Comparison of ENCODE assay signal across 17 cellular contexts in genomic region chr4:73650255-73650654, GRCh38. TPM values are rescaled to one million over a fixed set of nuclear protein-coding genes. Genes with fewer than 3 reads are reported as not detected.
A peak's percentile ranks its signal among the peaks of the same experiment; 100 is the strongest.
DNase-seq lines count a peak whose midpoint lies in the region; ATAC-seq and TF ChIP-seq lines count a peak whose summit lies in the region.
"Had no signal": no experiment of that assay in that cellular context is flagged by ENCODE, and none has a peak within 500 bp of the region (broad histone marks: within the 10 kb centered on the region; RNA-seq: fewer than 3 reads in every experiment).

No MANE protein-coding gene starts in this region.

- 0 out of 2 replicates have a peak overlapping the region, but pooled peaks have one; percentile 8 for H3K27ac ChIP-seq in DND-41 (ENCODE audit: low read length)
- peak overlapping the region; percentile 53 for H3K27ac ChIP-seq in RWPE2 (ENCODE audit: poor library complexity, severe bottlenecking)
- H3K27ac ChIP-seq in esophagus (ENCODE audit: low read depth in 2 of 2, low read length in 1 of 2), result peak overlapping the region; percentile 47 to 60
- H3K27ac ChIP-seq in prostate gland, result peak overlapping the region; percentile 47 to 52
- H3K27ac ChIP-seq in dorsolateral prefrontal cortex, result no peak overlapping the region
- H3K27ac ChIP-seq: SJCRH30 had no signal

- TF ChIP-seq CTCF in DND-41 (IDR thresholded peaks at IDR 0.05; ENCODE audit: borderline replicate concordance, extremely low read depth, low read length, poor library complexity, severe bottlenecking) (no peak), RWPE2 (IDR thresholded peaks at IDR 0.05; ENCODE audit: poor library complexity, severe bottlenecking) (no peak), prostate gland (IDR thresholded peaks at IDR 0.05) (no peak), dorsolateral prefrontal cortex (IDR thresholded peaks at IDR 0.05 in 54 of 56, conservative IDR thresholded peaks at IDR 0.05 in 2 of 56; ENCODE audit: low read depth in 1 of 56, partially characterized antibody in 56 of 56) (no peak)

- no peak overlapping the region for H3K4me3 Mint-ChIP-seq in natural killer cell treated with Interleukin-12 subunit alpha and Interleukin-12 subunit beta and Interleukin-15 and Interleukin-18, amount 100 ng/mL, for 72 hours
- H3K4me3 Mint-ChIP-seq: B cell; CD4-positive, alpha-beta T cell had no signal

- H3K9ac ChIP-seq in DND-41 (ENCODE audit: low read depth, low read length), result no peak overlapping the region

- intact Hi-C loops in prostate gland (cut with DNase I) (loop anchor here (5.0 kb wide), 2 partner anchors 58 to 338 kb away; no protein-coding TSS in a partner anchor), dorsolateral prefrontal cortex (cut with DNase I) (loop anchor here (5.0 to 10.0 kb wide), 4 partner anchors 58 to 335 kb away; no protein-coding TSS in a partner anchor)

- no peak overlapping the region for H3K4me2 ChIP-seq in DND-41 (ENCODE audit: insufficient read depth, low read length)

- peaks cover 2% of the 10 kb centered on the region for H3K9me3 ChIP-seq in DND-41 (ENCODE audit: insufficient read depth, low read length, severe bottlenecking)
- H3K9me3 ChIP-seq in RWPE2 (ENCODE audit: severe bottlenecking), result no peaks in the 10 kb centered on the region
- H3K9me3 ChIP-seq in esophagus (ENCODE audit: control insufficient read depth in 2 of 2, insufficient read depth in 1 of 2, low read depth in 1 of 2, low read length in 1 of 2), result no peaks in the 10 kb centered on the region
- H3K9me3 ChIP-seq in prostate gland, result no peaks in the 10 kb centered on the region
- H3K9me3 ChIP-seq: Caco-2, SJCRH30 had no signal

- H3K27me3 ChIP-seq in DND-41 (ENCODE audit: insufficient read depth, low read length, poor library complexity) (no peaks in the 10 kb centered on the region), RWPE2 (ENCODE audit: insufficient read depth, poor library complexity, severe bottlenecking) (no peaks in the 10 kb centered on the region), esophagus (ENCODE audit: control insufficient read depth in 1 of 2, insufficient read depth in 2 of 2, low read length in 2 of 2) (no peaks in the 10 kb centered on the region), prostate gland (replicated peaks; ENCODE audit: insufficient read depth) (no peaks in the 10 kb centered on the region), dorsolateral prefrontal cortex (peaks cover 0 to 6% (median 0%) of the 10 kb centered on the region in 45 donors)
- H3K27me3 ChIP-seq: SJCRH30 had no signal

- ATAC-seq in DND-41 (ENCODE audit: insufficient read depth, low read depth) (no peak), RWPE2 (ENCODE audit: low read depth) (peak; percentile 29; the same call in 1 of the 3 replicates), GM21737 (IDR thresholded peaks at IDR 0.05; ENCODE audit: unreplicated experiment) (no peak)
- no peak for ATAC-seq in natural killer cell treated with Interleukin-12 subunit alpha and Interleukin-12 subunit beta and Interleukin-15 and Interleukin-18, amount 100 ng/mL, for 72 hours

- no peaks in the 10 kb centered on the region for H3K9me3 Mint-ChIP-seq in natural killer cell treated with Interleukin-12 subunit alpha and Interleukin-12 subunit beta and Interleukin-15 and Interleukin-18, amount 100 ng/mL, for 72 hours
- H3K9me3 Mint-ChIP-seq: CD4-positive, alpha-beta T cell had no signal

- no peak overlapping the region for H3K27ac Mint-ChIP-seq in natural killer cell treated with Interleukin-12 subunit alpha and Interleukin-12 subunit beta and Interleukin-15 and Interleukin-18, amount 100 ng/mL, for 72 hours
- H3K27ac Mint-ChIP-seq: B cell; CD4-positive, alpha-beta T cell had no signal

- H3K4me1 Mint-ChIP-seq in natural killer cell treated with Interleukin-12 subunit alpha and Interleukin-12 subunit beta and Interleukin-15 and Interleukin-18, amount 100 ng/mL, for 72 hours (ENCODE audit: low read depth in 2 of 2), result no peaks in the 10 kb centered on the region

- H3K4me1 ChIP-seq in DND-41 (ENCODE audit: insufficient read depth, low read length), result peaks cover 44% of the 10 kb centered on the region
- peaks cover 13% of the 10 kb centered on the region for H3K4me1 ChIP-seq in RWPE2 (ENCODE audit: insufficient read depth, poor library complexity, severe bottlenecking)
- no peaks in the 10 kb centered on the region for H3K4me1 ChIP-seq in esophagus (ENCODE audit: control insufficient read depth in 2 of 2, insufficient read depth in 2 of 2, low read length in 1 of 2)
- peaks cover 6% of the 10 kb centered on the region for H3K4me1 ChIP-seq in prostate gland (replicated peaks)
- H3K4me1 ChIP-seq: Caco-2 had no signal

- no peaks in the 10 kb centered on the region for H4K20me1 ChIP-seq in DND-41 (ENCODE audit: insufficient read depth, low read length)

- H2AFZ ChIP-seq in DND-41 (ENCODE audit: low read depth, low read length), result peak overlapping the region; percentile 38; the same call in 1 of the 2 replicates

- TF ChIP-seq POLR2A in prostate gland (IDR thresholded peaks at IDR 0.05), result no peak

- peaks cover 0 to 7% of the 10 kb centered on the region in 2 donors for H3K27me3 Mint-ChIP-seq in natural killer cell treated with Interleukin-12 subunit alpha and Interleukin-12 subunit beta and Interleukin-15 and Interleukin-18, amount 100 ng/mL, for 72 hours
- H3K27me3 Mint-ChIP-seq: B cell had no signal

- 31 to 44% methylated on average over 3 of the region's 3 CpGs for WGBS in esophagus, 2 donors
- WGBS in prostate gland, result 21% methylated on average over 3 of the region's 3 CpGs

- no peak for DNase-seq in DND-41
- DNase-seq in RWPE2 (ENCODE audit: low spot score), result no peak
- DNase-seq in prostate gland (ENCODE audit: low spot score), result peak; percentile 37
- DNase-seq in dorsolateral prefrontal cortex, result no peak
- no peak for DNase-seq in natural killer cell treated with Interleukin-12 subunit alpha and Interleukin-12 subunit beta and Interleukin-15 and Interleukin-18, amount 100 ng/mL, for 72 hours (ENCODE audit: low spot score)
- DNase-seq: Caco-2; CD4-positive, alpha-beta T cell; GF-D8; HCEC 1CT; NCI-H1105; NCI-H1694; NCI-H2081 treated with DMSO at 0.1 percent for 48 hours; NCI-H2227 treated with DMSO at 0.1 percent for 48 hours; SJCRH30 had no signal

- H3K36me3 Mint-ChIP-seq in natural killer cell treated with Interleukin-12 subunit alpha and Interleukin-12 subunit beta and Interleukin-15 and Interleukin-18, amount 100 ng/mL, for 72 hours, result no peaks in the 10 kb centered on the region

- no peaks in the 10 kb centered on the region for H3K79me2 ChIP-seq in DND-41 (ENCODE audit: insufficient read depth, low read length)

- H3K36me3 ChIP-seq in DND-41 (ENCODE audit: insufficient read depth, low read length) (no peaks in the 10 kb centered on the region), RWPE2 (ENCODE audit: low read depth) (no peaks in the 10 kb centered on the region), esophagus (ENCODE audit: control insufficient read depth in 2 of 2, insufficient read depth in 2 of 2, low read length in 1 of 2) (no peaks in the 10 kb centered on the region), prostate gland (no peaks in the 10 kb centered on the region)
- H3K36me3 ChIP-seq: SJCRH30 had no signal

- H3K4me3 ChIP-seq in DND-41 (ENCODE audit: low read depth in 1 of 2, low read length in 2 of 2), result no peak overlapping the region
- H3K4me3 ChIP-seq in RWPE2 (ENCODE audit: severe bottlenecking), result no peak overlapping the region
- no peak overlapping the region for H3K4me3 ChIP-seq in esophagus (ENCODE audit: low read depth in 1 of 2, low read length in 2 of 2)
- no peak overlapping the region for H3K4me3 ChIP-seq in prostate gland
- no peak overlapping the region for H3K4me3 ChIP-seq in dorsolateral prefrontal cortex
- H3K4me3 ChIP-seq: SJCRH30 had no signal

RNA-seq across cellular contexts. Expression of gene RASSF6, which starts 30.0 kb away (rescaled TPM):
- polyA plus RNA-seq in esophagus, result 1 to 10 TPM; 1.2 to 1.6 TPM
- total RNA-seq in prostate gland (10 to 100 TPM in 1 of 2 donors, 1 to 10 TPM in 1; 6.2 to 17.5 TPM), dorsolateral prefrontal cortex (under 1 TPM in 22 of 120 experiments, not detected in 98; 0.06 to 0.72 (median 0.13) TPM)
- not detected for total RNA-seq in natural killer cell treated with Interleukin-12 subunit alpha and Interleukin-12 subunit beta and Interleukin-15 and Interleukin-18, amount 100 ng/mL, for 72 hours

Comparison
In these comparisons a context has a peak if more than half of its experiments do, and no peak if none do; other contexts are left out.
1. H3K27ac ChIP-seq: peak in DND-41 (single experiment), RWPE2 (single experiment), esophagus (2 of 2) and prostate gland (2 of 2); none in dorsolateral prefrontal cortex (0 of 59).
2. RNA of gene RASSF6, which starts 30.0 kb away (total RNA-seq): 6.2 to 17.5 TPM in prostate gland; 0.06 to 0.72 TPM in dorsolateral prefrontal cortex and not detected in natural killer cell treated with Interleukin-12 subunit alpha and Interleukin-12 subunit beta and Interleukin-15 and Interleukin-18, amount 100 ng/mL, for 72 hours; every median in the first group is over 4 times any median in the second.